23 cellular contexts compared by ENCODE assay signal in genomic region chr21:26438976-26439375, GRCh38.
DNase-seq lines count a peak whose midpoint lies in the region; ATAC-seq, FAIRE-seq and TF ChIP-seq lines count a peak whose summit lies in the region.
"Had no signal": no experiment of that assay in that cellular context is flagged by ENCODE, and none has a peak within 500 bp of the region (broad histone marks: within the 10 kb centered on the region; RNA-seq: fewer than 3 reads in every experiment).

No MANE protein-coding gene starts in this region.

- H2BK12ac ChIP-seq in mesenchymal stem cell (ENCODE audit: low read length in 2 of 2), result peak overlapping the region in 1 of 2 experiments; percentile 18

- peak overlapping the region; percentile 10 for H2AK5ac ChIP-seq in mesenchymal stem cell (ENCODE audit: low read length, severe bottlenecking)

- no peak overlapping the region for H3K9ac ChIP-seq in astrocyte (ENCODE audit: low read length)
- H3K9ac ChIP-seq in mesenchymal stem cell (ENCODE audit: low read length), result no peak overlapping the region
- H3K9ac ChIP-seq: BLaER1 had no signal

- no peak overlapping the region for H3K4me2 ChIP-seq in astrocyte (ENCODE audit: low read length)
- H3K4me2 ChIP-seq in mesenchymal stem cell (ENCODE audit: low read length, poor library complexity, severe bottlenecking), result no peak overlapping the region
- H3K4me2 ChIP-seq: BLaER1 had no signal

- H3K79me2 ChIP-seq in astrocyte (ENCODE audit: insufficient read depth, low read length), result no peaks in the 10 kb centered on the region

- no peaks in the 10 kb centered on the region for H3K9me3 ChIP-seq in astrocyte (ENCODE audit: insufficient read depth, low read depth, low read length)
- no peaks in the 10 kb centered on the region for H3K9me3 ChIP-seq in mesenchymal stem cell (ENCODE audit: control insufficient read depth, low read length)
- H3K9me3 ChIP-seq in WERI-Rb-1 (ENCODE audit: severe bottlenecking), result peaks cover 8% of the 10 kb centered on the region
- H3K9me3 ChIP-seq: BLaER1, Caco-2, HAP-1 had no signal

- H3K4me3 ChIP-seq in astrocyte (ENCODE audit: insufficient read depth, low read depth, low read length) (no peak overlapping the region), mesenchymal stem cell (ENCODE audit: insufficient read depth in 1 of 2, low read depth in 1 of 2, low read length in 2 of 2) (no peak overlapping the region), WERI-Rb-1 (ENCODE audit: low read depth, low read length) (no peak overlapping the region)
- H3K4me3 ChIP-seq: BLaER1, HAP-1 had no signal

- H3K27me3 Mint-ChIP-seq in astrocyte (ENCODE audit: low read depth, unreplicated experiment) (no peaks in the 10 kb centered on the region), nephron (ENCODE audit: low read depth) (no peaks in the 10 kb centered on the region), HFFc6 (ENCODE audit: insufficient read depth) (no peaks in the 10 kb centered on the region)
- H3K27me3 Mint-ChIP-seq: B cell; CD4-positive, CD25-positive, alpha-beta regulatory T cell had no signal

- no peak for TF ChIP-seq CTCF in astrocyte (IDR thresholded peaks at IDR 0.05; ENCODE audit: insufficient read depth, low read depth, low read length)
- TF ChIP-seq CTCF in nephron (IDR thresholded peaks at IDR 0.05; ENCODE audit: unreplicated experiment in 3 of 3), result no peak
- TF ChIP-seq CTCF in WERI-Rb-1 (IDR thresholded peaks at IDR 0.05; ENCODE audit: low read depth, low read length), result no peak
- TF ChIP-seq CTCF in HFFc6 (IDR thresholded peaks at IDR 0.05), result no peak

- H3K27me3 ChIP-seq in astrocyte (ENCODE audit: insufficient read depth, low read length) (no peaks in the 10 kb centered on the region), mesenchymal stem cell (ENCODE audit: control insufficient read depth in 1 of 2, insufficient read depth in 1 of 2, low read length in 2 of 2) (no peaks in the 10 kb centered on the region), WERI-Rb-1 (ENCODE audit: insufficient read depth, low read depth, severe bottlenecking) (no peaks in the 10 kb centered on the region)
- H3K27me3 ChIP-seq: BLaER1 had no signal

- H3K14ac ChIP-seq in mesenchymal stem cell (ENCODE audit: low read length in 2 of 2), result no peak overlapping the region

- FAIRE-seq in astrocyte (lab: Jason Lieb, UNC), result no peak
- FAIRE-seq: A204.1, G401.6, GM12892, H54 had no signal

- no peak overlapping the region for H4K91ac ChIP-seq in mesenchymal stem cell (ENCODE audit: low read length)

- H3K27ac ChIP-seq in astrocyte (ENCODE audit: low read depth, low read length) (no peak overlapping the region), mesenchymal stem cell (ENCODE audit: low read length, poor library complexity, severe bottlenecking) (no peak overlapping the region), WERI-Rb-1 (no peak overlapping the region)
- H3K27ac ChIP-seq: 22Rv1, BLaER1, C4-2B had no signal

- H3K4me3 Mint-ChIP-seq in astrocyte (ENCODE audit: unreplicated experiment) (no peak overlapping the region), nephron (peak overlapping the region in 1 of 3 experiments; percentile 3), HFFc6 (no peak overlapping the region)
- H3K4me3 Mint-ChIP-seq: B cell; CD4-positive, CD25-positive, alpha-beta regulatory T cell; CD8-positive, alpha-beta T cell had no signal

- H3K4ac ChIP-seq in mesenchymal stem cell (ENCODE audit: low read depth in 1 of 2, low read length in 2 of 2), result no peak overlapping the region

- H3K4me1 Mint-ChIP-seq in astrocyte (ENCODE audit: low read depth, unreplicated experiment), result peaks cover 13% of the 10 kb centered on the region
- peaks cover 19% of the 10 kb centered on the region for H3K4me1 Mint-ChIP-seq in nephron
- H3K4me1 Mint-ChIP-seq in HFFc6 (ENCODE audit: low read depth), result no peaks in the 10 kb centered on the region
- H3K4me1 Mint-ChIP-seq: B cell; CD4-positive, CD25-positive, alpha-beta regulatory T cell had no signal

- H3K36me3 Mint-ChIP-seq in astrocyte (ENCODE audit: low read depth, unreplicated experiment) (no peaks in the 10 kb centered on the region), nephron (ENCODE audit: low read depth) (no peaks in the 10 kb centered on the region), HFFc6 (ENCODE audit: low read depth) (no peaks in the 10 kb centered on the region)
- H3K36me3 Mint-ChIP-seq: CD4-positive, CD25-positive, alpha-beta regulatory T cell; CD8-positive, alpha-beta T cell had no signal

- H4K8ac ChIP-seq in mesenchymal stem cell (ENCODE audit: low read length), result no peak overlapping the region

- H4K20me1 ChIP-seq in astrocyte (ENCODE audit: insufficient read depth, low read length), result no peaks in the 10 kb centered on the region
- H4K20me1 ChIP-seq: BLaER1 had no signal

- peak; percentile 37 for DNase-seq in LHCN-M2 (ENCODE audit: low read depth)
- DNase-seq in astrocyte (ENCODE audit: low read depth), result no peak
- no peak for DNase-seq in mesenchymal stem cell
- DNase-seq in WERI-Rb-1, result no peak
- no peak for DNase-seq in HFFc6
- DNase-seq in NCI-H748 treated with DMSO at 0.1 percent for 48 hours (lab: John Stamatoyannopoulos, UW), result no peak
- DNase-seq: Caco-2; CD4-positive, CD25-positive, alpha-beta regulatory T cell; CD8-positive, alpha-beta T cell; DMS153; DND-41; GOT3 had no signal

- no peak overlapping the region for H3K23ac ChIP-seq in mesenchymal stem cell (ENCODE audit: low read length in 2 of 2)

- H3K36me3 ChIP-seq in astrocyte (ENCODE audit: insufficient read depth, low read length) (no peaks in the 10 kb centered on the region), mesenchymal stem cell (ENCODE audit: control insufficient read depth in 1 of 2, insufficient read depth in 2 of 2, low read depth in 1 of 2, low read length in 2 of 2) (no peaks in the 10 kb centered on the region), WERI-Rb-1 (no peaks in the 10 kb centered on the region)
- H3K36me3 ChIP-seq: BLaER1, HAP-1 had no signal

- H3K18ac ChIP-seq in mesenchymal stem cell (ENCODE audit: low read depth in 1 of 2, low read length in 2 of 2), result no peak overlapping the region

- H2BK120ac ChIP-seq in mesenchymal stem cell (ENCODE audit: low read depth, low read length), result no peak overlapping the region

- ATAC-seq in GM19452 (IDR thresholded peaks at IDR 0.05; ENCODE audit: unreplicated experiment), result no peak
- ATAC-seq: CD8-positive, alpha-beta T cell had no signal

- H3K4me1 ChIP-seq in astrocyte (ENCODE audit: insufficient read depth, low read length), result no peaks in the 10 kb centered on the region
- H3K4me1 ChIP-seq in mesenchymal stem cell (ENCODE audit: control insufficient read depth, insufficient read depth, low read depth, low read length), result peaks cover 2% of the 10 kb centered on the region
- H3K4me1 ChIP-seq: BLaER1, Caco-2, HAP-1 had no signal

- H2AFZ ChIP-seq in astrocyte (ENCODE audit: low read depth, low read length) (no peak overlapping the region), mesenchymal stem cell (ENCODE audit: low read depth, low read length) (no peak overlapping the region)

- no peak overlapping the region for H2BK5ac ChIP-seq in mesenchymal stem cell (ENCODE audit: low read depth, low read length, poor library complexity, severe bottlenecking)

- H3K9me3 Mint-ChIP-seq in astrocyte (ENCODE audit: unreplicated experiment) (no peaks in the 10 kb centered on the region), nephron (peaks cover 10% of the 10 kb centered on the region), HFFc6 (peaks cover 8% of the 10 kb centered on the region)
- H3K9me3 Mint-ChIP-seq: CD8-positive, alpha-beta T cell had no signal

- H3K79me1 ChIP-seq in mesenchymal stem cell (replicated peaks; ENCODE audit: low read length, poor library complexity, severe bottlenecking), result no peaks in the 10 kb centered on the region

- H3K27ac Mint-ChIP-seq in astrocyte (ENCODE audit: unreplicated experiment), result peak overlapping the region; percentile 34
- H3K27ac Mint-ChIP-seq in nephron, result peak overlapping the region; percentile 20 to 56 (median 32)
- no peak overlapping the region for H3K27ac Mint-ChIP-seq in HFFc6
- H3K27ac Mint-ChIP-seq: B cell; CD4-positive, CD25-positive, alpha-beta regulatory T cell; CD8-positive, alpha-beta T cell had no signal

- H2BK15ac ChIP-seq in mesenchymal stem cell (ENCODE audit: low read depth, poor library complexity, severe bottlenecking), result no peak overlapping the region
